Comparison of ENCODE assay signal across 13 cellular contexts in the genomic region with DNA sequence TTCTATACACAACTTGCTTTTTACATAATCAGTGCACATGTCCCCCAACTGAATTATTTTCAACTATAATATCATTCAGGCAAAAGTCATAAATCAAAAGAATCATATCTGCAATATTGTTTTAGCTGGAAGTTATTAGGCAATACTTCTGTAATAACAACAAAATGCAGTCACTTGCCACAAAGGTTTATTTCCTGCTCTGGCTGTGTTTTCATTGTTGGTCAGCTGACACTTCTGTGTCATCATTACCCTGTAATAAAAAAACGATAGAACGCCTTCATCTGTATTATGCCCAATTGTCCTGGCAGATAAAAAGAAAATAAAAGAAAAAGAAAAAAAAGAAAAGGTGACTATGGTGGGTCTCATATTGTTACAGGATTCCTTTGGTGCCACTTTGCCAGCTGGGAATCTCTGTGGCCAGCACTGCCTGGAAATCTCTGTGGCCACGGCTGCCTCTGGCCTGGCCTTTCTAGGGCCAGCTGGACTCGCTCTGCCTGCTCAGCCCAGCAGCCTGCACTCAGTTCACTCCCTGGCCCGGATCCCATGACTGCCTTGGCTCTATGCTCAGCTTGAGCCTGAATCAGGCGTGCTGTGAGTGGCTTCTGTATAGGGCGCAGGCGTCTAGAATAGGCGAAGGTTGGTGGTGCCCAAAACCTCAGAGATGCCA.
DNase-seq lines count a peak whose midpoint lies in the region; ATAC-seq and TF ChIP-seq lines count a peak whose summit lies in the region.
"Had no signal": no experiment of that assay in that cellular context is flagged by ENCODE, and none has a peak within 500 bp of the region (broad histone marks: within the 10 kb centered on the region; RNA-seq: fewer than 3 reads in every experiment).

No MANE protein-coding gene starts in this region.

- no peaks in the 10 kb centered on the region for H3K79me2 ChIP-seq in mammary epithelial cell (ENCODE audit: insufficient read depth, low read length)

- no peak for TF ChIP-seq EP300 in transverse colon (IDR thresholded peaks at IDR 0.05; ENCODE audit: low read depth)

- no peak for ATAC-seq in GM21360 (IDR thresholded peaks at IDR 0.05; ENCODE audit: unreplicated experiment)
- ATAC-seq: activated T-helper 17 cell treated with anti-CD3 and anti-CD28 coated beads, Interleukin-2, amount 50 U/mL, for 72 hours; K562 had no signal

- H3K4me1 ChIP-seq in mammary epithelial cell (ENCODE audit: insufficient read depth, low read length), result no peaks in the 10 kb centered on the region
- no peaks in the 10 kb centered on the region for H3K4me1 ChIP-seq in transverse colon

- dilution Hi-C loops in mammary epithelial cell (cut with HindIII; ENCODE audit: low sequenced_read_pairs), result no loop called here

- H3K36me3 ChIP-seq in mammary epithelial cell (ENCODE audit: insufficient read depth, low read length) (no peaks in the 10 kb centered on the region), transverse colon (no peaks in the 10 kb centered on the region)

- H3K9me3 Mint-ChIP-seq in progenitor cell of endocrine pancreas (ENCODE audit: low read depth), result peaks cover 4% of the 10 kb centered on the region
- H3K9me3 Mint-ChIP-seq in activated naive CD4-positive, alpha-beta T cell treated with anti-CD3 and anti-CD28 coated beads for 36 hours, result peaks cover 2% of the 10 kb centered on the region
- H3K9me3 Mint-ChIP-seq: activated T-helper 17 cell treated with anti-CD3 and anti-CD28 coated beads, Interleukin-2, amount 50 U/mL, for 72 hours; endodermal cell had no signal

- WGBS in mammary epithelial cell (ENCODE audit: low coverage, missing lambda C conversion rate), result 64% methylated on average over 4 of the region's 9 CpGs
- 68 to 80% methylated on average over 1 to 9 of the region's 9 CpGs for WGBS in transverse colon (ENCODE audit: low coverage in 1 of 2), 2 donors

- no peak overlapping the region for H3K4me3 Mint-ChIP-seq in progenitor cell of endocrine pancreas (ENCODE audit: low read depth)
- no peak overlapping the region for H3K4me3 Mint-ChIP-seq in activated naive CD4-positive, alpha-beta T cell treated with anti-CD3 and anti-CD28 coated beads for 36 hours
- H3K4me3 Mint-ChIP-seq: activated T-helper 17 cell treated with anti-CD3 and anti-CD28 coated beads, Interleukin-2, amount 50 U/mL, for 72 hours; endodermal cell had no signal

- no peaks in the 10 kb centered on the region for H3K4me1 Mint-ChIP-seq in progenitor cell of endocrine pancreas (ENCODE audit: low read depth)
- no peaks in the 10 kb centered on the region for H3K4me1 Mint-ChIP-seq in activated naive CD4-positive, alpha-beta T cell treated with anti-CD3 and anti-CD28 coated beads for 36 hours (ENCODE audit: low read depth)
- H3K4me1 Mint-ChIP-seq: activated T-helper 17 cell treated with anti-CD3 and anti-CD28 coated beads, Interleukin-2, amount 50 U/mL, for 72 hours; endodermal cell had no signal

- no peak overlapping the region for H3K4me2 ChIP-seq in mammary epithelial cell (ENCODE audit: insufficient read depth, low read depth, low read length)

- no peak overlapping the region for H3K9ac ChIP-seq in mammary epithelial cell (ENCODE audit: insufficient read depth, low read length)

- in situ Hi-C loops in mammary epithelial cell (cut with MboI; ENCODE audit: low sequenced_read_pairs in 2 of 2), result no loop called here
- in situ Hi-C loops in transverse colon (cut with MboI; ENCODE audit: low pct_ligation_motif_present in 1 of 4, low pct_unique_long_range_greater_than_20kb in 1 of 4, low sequenced_read_pairs in 3 of 4), result no loop called here
- in situ Hi-C loops in KBM-7 (cut with MboI; ENCODE audit: low pct_unique_long_range_greater_than_20kb, low sequenced_read_pairs), result no loop called here

- intact Hi-C loops in mammary epithelial cell (cut with micrococcal nuclease) (loop anchor here (2.0 kb wide), 1 partner anchor 104 kb away; no protein-coding TSS in a partner anchor), transverse colon (cut with DNase I; ENCODE audit: low total_unique reads) (no loop called here)
- intact Hi-C loops in activated naive CD4-positive, alpha-beta T cell treated with anti-CD3 and anti-CD28 coated beads for 36 hours (cut with micrococcal nuclease), result no loop called here

- H3K4me3 ChIP-seq in mammary epithelial cell (replicated peaks in 1 of 3; ENCODE audit: insufficient read depth in 1 of 3, low read depth in 2 of 3, low read length in 3 of 3) (no peak overlapping the region), transverse colon (no peak overlapping the region)
- H3K4me3 ChIP-seq: K562 had no signal

- no peak for TF ChIP-seq POLR2A in transverse colon (IDR thresholded peaks at IDR 0.05)

- TF ChIP-seq CTCF in mammary epithelial cell (conservative IDR thresholded peaks at IDR 0.05 in 1 of 2, IDR thresholded peaks at IDR 0.05 in 1 of 2; ENCODE audit: extremely low read depth in 1 of 2, insufficient read depth in 1 of 2, low read depth in 1 of 2, low read length in 2 of 2) (no peak), transverse colon (IDR thresholded peaks at IDR 0.05) (no peak), progenitor cell of endocrine pancreas (IDR thresholded peaks at IDR 0.05; ENCODE audit: unreplicated experiment) (no peak)

- no peaks in the 10 kb centered on the region for H3K27me3 Mint-ChIP-seq in progenitor cell of endocrine pancreas
- H3K27me3 Mint-ChIP-seq in activated naive CD4-positive, alpha-beta T cell treated with anti-CD3 and anti-CD28 coated beads for 36 hours (ENCODE audit: low read depth), result no peaks in the 10 kb centered on the region
- H3K27me3 Mint-ChIP-seq: activated T-helper 17 cell treated with anti-CD3 and anti-CD28 coated beads, Interleukin-2, amount 50 U/mL, for 72 hours had no signal

- H3K27ac ChIP-seq in mammary epithelial cell (ENCODE audit: insufficient read depth, low read depth, low read length) (no peak overlapping the region), transverse colon (no peak overlapping the region)

- CTCF ChIA-PET in mammary epithelial cell (lab: Charles Lee; ENCODE audit: low non-redundant PET), result no interaction called here
- CTCF ChIA-PET in activated naive CD4-positive, alpha-beta T cell treated with anti-CD3 and anti-CD28 coated beads for 36 hours (lab: Charles Lee), result no interaction called here

- peak; percentile 3 for DNase-seq in LoVo (ENCODE audit: low spot score)
- peak; percentile 75 for DNase-seq in mammary epithelial cell
- peak; percentile 53 for DNase-seq in islet precursor cell
- DNase-seq in transverse colon, result peak; percentile 15
- no peak for DNase-seq in KBM-7
- no peak for DNase-seq in progenitor cell of endocrine pancreas (ENCODE audit: low spot score, unreplicated experiment)
- no peak for DNase-seq in activated naive CD4-positive, alpha-beta T cell treated with anti-CD3 and anti-CD28 coated beads for 36 hours
- DNase-seq: endodermal cell, NCI-H774, T1000 had no signal

- H2AFZ ChIP-seq in mammary epithelial cell (ENCODE audit: low read depth, low read length), result peak overlapping the region; percentile 41

- H4K20me1 ChIP-seq in mammary epithelial cell (ENCODE audit: insufficient read depth, low read length), result no peaks in the 10 kb centered on the region

- H3K27me3 ChIP-seq in mammary epithelial cell (ENCODE audit: insufficient read depth, low read length) (no peaks in the 10 kb centered on the region), transverse colon (no peaks in the 10 kb centered on the region)

- H3K9me3 ChIP-seq in mammary epithelial cell (replicated peaks; ENCODE audit: insufficient read depth, low read length) (no peaks in the 10 kb centered on the region), transverse colon (peaks cover 0 to 3% of the 10 kb centered on the region in 2 donors)

- H3K36me3 Mint-ChIP-seq in progenitor cell of endocrine pancreas (ENCODE audit: insufficient read depth), result no peaks in the 10 kb centered on the region
- H3K36me3 Mint-ChIP-seq in activated naive CD4-positive, alpha-beta T cell treated with anti-CD3 and anti-CD28 coated beads for 36 hours (ENCODE audit: low read depth), result no peaks in the 10 kb centered on the region

- BruUV-seq in mammary epithelial cell (replicated peaks; lab: Mats Ljungman, UMichigan), result no TSS peak

- no peak overlapping the region for H3K27ac Mint-ChIP-seq in progenitor cell of endocrine pancreas
- H3K27ac Mint-ChIP-seq in activated naive CD4-positive, alpha-beta T cell treated with anti-CD3 and anti-CD28 coated beads for 36 hours, result no peak overlapping the region
- H3K27ac Mint-ChIP-seq: activated T-helper 17 cell treated with anti-CD3 and anti-CD28 coated beads, Interleukin-2, amount 50 U/mL, for 72 hours; endodermal cell had no signal

Comparison
In these comparisons a context has a peak if more than half of its experiments do, and no peak if none do; other contexts are left out.
1. DNase-seq: peak in LoVo (single experiment), mammary epithelial cell (single experiment), islet precursor cell (single experiment) and transverse colon (single experiment); none in KBM-7 (single experiment), progenitor cell of endocrine pancreas (single experiment) and activated naive CD4-positive, alpha-beta T cell treated with anti-CD3 and anti-CD28 coated beads for 36 hours (single experiment).